In genomic region chrX:72394518-72395163, GRCh38 we compare ENCODE assay signal across 1 cellular context.
TF ChIP-seq lines count a peak whose summit lies in the region.

No MANE protein-coding gene starts in this region.

TF ChIP-seq in K562, 482 proteins besides CTCF, POLR2A, EP300 and RAD21 (continued from another document):
- TF ChIP-seq CUX1 (CRISPR knock-in tag; IDR thresholded peaks at IDR 0.05) (no peak), NCOA6 (IDR thresholded peaks at IDR 0.05) (no peak), PREB (CRISPR knock-in tag; IDR thresholded peaks at IDR 0.05) (no peak), ILF3 (IDR thresholded peaks at IDR 0.05; ENCODE audit: borderline replicate concordance) (no peak), HDAC6 (IDR thresholded peaks at IDR 0.05; ENCODE audit: low read depth, low read length) (no peak), LCOR (CRISPR knock-in tag; IDR thresholded peaks at IDR 0.05) (no peak), MEIS2 (IDR thresholded peaks at IDR 0.05; ENCODE audit: partially characterized antibody) (no peak), SNRNP70 (optimal IDR thresholded peaks at IDR 0.05; ENCODE audit: low read depth, low read length) (no peak), TAF9B (IDR thresholded peaks at IDR 0.05; ENCODE audit: partially characterized antibody) (no peak), RBM25 (IDR thresholded peaks at IDR 0.05; ENCODE audit: low read depth, low read length, severe bottlenecking) (no peak), FOXK1 (CRISPR knock-in tag; IDR thresholded peaks at IDR 0.05; ENCODE audit: borderline replicate concordance) (no peak), HMG20A (CRISPR knock-in tag; conservative IDR thresholded peaks at IDR 0.05) (no peak)
